Comparison of ENCODE assay signal across 20 cellular contexts in genomic region chr3:127410137-127410488, GRCh38.
A peak's percentile ranks its signal among the peaks of the same experiment; 100 is the strongest.
DNase-seq lines count a peak whose midpoint lies in the region; ATAC-seq and TF ChIP-seq lines count a peak whose summit lies in the region.
"Had no signal": no experiment of that assay in that cellular context is flagged by ENCODE, and none has a peak within 500 bp of the region (broad histone marks: within the 10 kb centered on the region; RNA-seq: fewer than 3 reads in every experiment).

No MANE protein-coding gene starts in this region.

- no peak for TF ChIP-seq POLR2A in vagina (IDR thresholded peaks at IDR 0.05)

- H3K27me3 ChIP-seq in colonic mucosa (no peaks in the 10 kb centered on the region), neural progenitor cell (no peaks in the 10 kb centered on the region), vagina (no peaks in the 10 kb centered on the region)
- H3K27me3 ChIP-seq: Peyer's patch had no signal

- no peak for ATAC-seq in HG03432 (IDR thresholded peaks at IDR 0.05; ENCODE audit: unreplicated experiment)

- H3K27ac ChIP-seq in colonic mucosa (no peak overlapping the region), neural progenitor cell (no peak overlapping the region), vagina (no peak overlapping the region)
- H3K27ac ChIP-seq: C4-2B, Peyer's patch, SJCRH30 had no signal

- H3K36me3 Mint-ChIP-seq in neural progenitor cell = peaks cover 3% of the 10 kb centered on the region
- H3K36me3 Mint-ChIP-seq: CD8-positive, alpha-beta memory T cell had no signal

- H4K20me1 ChIP-seq in neural progenitor cell (ENCODE audit: low read depth) = no peaks in the 10 kb centered on the region

- H3K36me3 ChIP-seq in colonic mucosa (no peaks in the 10 kb centered on the region), neural progenitor cell (no peaks in the 10 kb centered on the region), vagina (no peaks in the 10 kb centered on the region)
- H3K36me3 ChIP-seq: Peyer's patch, SJCRH30 had no signal

- H3K4me1 ChIP-seq in colonic mucosa (no peaks in the 10 kb centered on the region), neural progenitor cell (peaks cover 52% of the 10 kb centered on the region), vagina (no peaks in the 10 kb centered on the region)
- H3K4me1 ChIP-seq: Peyer's patch, SJCRH30 had no signal

- H3K4me3 ChIP-seq in colonic mucosa (no peak overlapping the region), neural progenitor cell (no peak overlapping the region), vagina (no peak overlapping the region)
- H3K4me3 ChIP-seq: Peyer's patch, SJCRH30 had no signal

- TF ChIP-seq CTCF in colonic mucosa (IDR thresholded peaks at IDR 0.05) (no peak), neural progenitor cell (IDR thresholded peaks at IDR 0.05) (no peak), vagina (IDR thresholded peaks at IDR 0.05) (no peak)

- H3K27me3 Mint-ChIP-seq in neural progenitor cell (ENCODE audit: insufficient read depth, low read depth) = peaks cover 4% of the 10 kb centered on the region

- H3K4me2 ChIP-seq in neural progenitor cell = no peak overlapping the region

- H3K9me3 ChIP-seq in colonic mucosa = no peaks in the 10 kb centered on the region
- no peaks in the 10 kb centered on the region for H3K9me3 ChIP-seq in neural progenitor cell (ENCODE audit: low read depth)
- H3K9me3 ChIP-seq in vagina = no peaks in the 10 kb centered on the region
- H3K9me3 ChIP-seq: Peyer's patch, SJCRH30 had no signal

- intact Hi-C loops in colonic mucosa (cut with DNase I) = no loop called here
- intact Hi-C loops in vagina (cut with DNase I) = no loop called here

- H3F3A ChIP-seq in neural progenitor cell (ENCODE audit: low read depth) = peaks cover 12% of the 10 kb centered on the region

- H3K4me3 Mint-ChIP-seq in neural progenitor cell = no peak overlapping the region
- H3K4me3 Mint-ChIP-seq: CD8-positive, alpha-beta memory T cell had no signal

- H2AFZ ChIP-seq in neural progenitor cell (replicated peaks) = no peak overlapping the region

- no peak overlapping the region for H3K9ac ChIP-seq in colonic mucosa (ENCODE audit: low read depth in 2 of 2, low read length in 2 of 2)
- no peak overlapping the region for H3K9ac ChIP-seq in neural progenitor cell

- H3K4me1 Mint-ChIP-seq in neural progenitor cell = peaks cover 70% of the 10 kb centered on the region
- H3K4me1 Mint-ChIP-seq: CD8-positive, alpha-beta memory T cell had no signal

- H3K9me3 Mint-ChIP-seq in neural progenitor cell = no peaks in the 10 kb centered on the region
- H3K9me3 Mint-ChIP-seq: CD8-positive, alpha-beta memory T cell had no signal

- no peaks in the 10 kb centered on the region for H3K79me2 ChIP-seq in neural progenitor cell (ENCODE audit: low read depth)

- H3K27ac Mint-ChIP-seq in neural progenitor cell = peak overlapping the region; percentile 88

- peak; percentile 25 for DNase-seq in activated CD8-positive, alpha-beta memory T cell treated with anti-CD3 and anti-CD28 coated beads, Interleukin-2, amount 50 U/mL, for 48 hours
- DNase-seq in activated CD8-positive, alpha-beta memory T cell treated with anti-CD3 and anti-CD28 coated beads, Interleukin-2, amount 50 U/mL, for 4 hours = no peak
- peak; percentile 3 for DNase-seq in colonic mucosa
- no peak for DNase-seq in neural progenitor cell (ENCODE audit: low spot score)
- peak; percentile 44 to 93 for DNase-seq in vagina (ENCODE audit: extremely low spot score in 2 of 2)
- no peak for DNase-seq in activated CD4-positive, alpha-beta T cell treated with anti-CD3 and anti-CD28 coated beads for 4 hours
- DNase-seq: 8988T; Calu3; CD8-positive, alpha-beta memory T cell; EL; GF-D8; Kasumi-1; NCI-H1694; NCI-H2081; NCI-H2171 treated with DMSO at 0.1 percent for 48 hours; NCI-H524 treated with DMSO at 0.1 percent for 48 hours; SJCRH30 had no signal

Comparison
In these comparisons a context has a peak if more than half of its experiments do, and no peak if none do; other contexts are left out.
1. DNase-seq: peak in activated CD8-positive, alpha-beta memory T cell treated with anti-CD3 and anti-CD28 coated beads, Interleukin-2, amount 50 U/mL, for 48 hours (single experiment), colonic mucosa (single experiment) and vagina (2 of 2); none in activated CD8-positive, alpha-beta memory T cell treated with anti-CD3 and anti-CD28 coated beads, Interleukin-2, amount 50 U/mL, for 4 hours (single experiment), neural progenitor cell (single experiment) and activated CD4-positive, alpha-beta T cell treated with anti-CD3 and anti-CD28 coated beads for 4 hours (0 of 2).